In genomic region chr1:36481771-36482723, GRCh38 we compare ENCODE assay signal across 10 cellular contexts. TPM values are rescaled to one million over a fixed set of nuclear protein-coding genes. Genes with fewer than 3 reads are reported as not detected.
DNase-seq lines count a peak whose midpoint lies in the region; ATAC-seq and TF ChIP-seq lines count a peak whose summit lies in the region.
"Had no signal": no experiment of that assay in that cellular context is flagged by ENCODE, and none has a peak within 500 bp of the region (broad histone marks: within the 10 kb centered on the region; RNA-seq: fewer than 3 reads in every experiment).

No MANE protein-coding gene starts in this region.

- peak overlapping the region; percentile 4 for H3K27ac Mint-ChIP-seq in activated naive CD4-positive, alpha-beta T cell treated with anti-CD3 and anti-CD28 coated beads, Interleukin-2, amount 10 ng/mL, durations not matched to agents 7 days and 5 days
- H3K27ac Mint-ChIP-seq in activated naive CD8-positive, alpha-beta T cell, result no peak overlapping the region

- peaks cover 0 to 3% of the 10 kb centered on the region in 2 donors for H3K4me1 ChIP-seq in lung (ENCODE audit: control insufficient read depth in 2 of 2, insufficient read depth in 2 of 2, low read length in 2 of 2)

- peak; percentile 23 for DNase-seq in activated naive CD4-positive, alpha-beta T cell treated with anti-CD3 and anti-CD28 coated beads, Interleukin-2, amount 10 ng/mL, durations not matched to agents 7 days and 5 days
- no peak for DNase-seq in activated naive CD4-positive, alpha-beta T cell treated with anti-CD3 and anti-CD28 coated beads, Interleukin-2, amount 50 U/mL, for 16 hours
- DNase-seq in lung (ENCODE audit: low spot score) (no peak), T-helper 9 cell (no peak), cerebellar cortex (ENCODE audit: low spot score) (no peak)
- DNase-seq: effector CD8-positive, alpha-beta T cell; occipital lobe had no signal

- H3K27ac ChIP-seq in lung (ENCODE audit: low read depth in 1 of 2, low read length in 1 of 2) (peak overlapping the region in 1 of 2 donors; percentile 85), temporal lobe (ENCODE audit: low read depth, low read length) (peak overlapping the region; percentile 34)

- H3K9me3 Mint-ChIP-seq in activated naive CD4-positive, alpha-beta T cell treated with anti-CD3 and anti-CD28 coated beads, Interleukin-2, amount 10 ng/mL, durations not matched to agents 7 days and 5 days, result no peaks in the 10 kb centered on the region
- H3K9me3 Mint-ChIP-seq in activated naive CD8-positive, alpha-beta T cell (ENCODE audit: low read depth), result no peaks in the 10 kb centered on the region

- no peak for TF ChIP-seq CTCF in lung (IDR thresholded peaks at IDR 0.05; ENCODE audit: control extremely low read depth, extremely low read depth)

- H3K4me1 Mint-ChIP-seq in activated naive CD4-positive, alpha-beta T cell treated with anti-CD3 and anti-CD28 coated beads, Interleukin-2, amount 10 ng/mL, durations not matched to agents 7 days and 5 days, result peaks cover 13% of the 10 kb centered on the region
- peaks cover 7% of the 10 kb centered on the region for H3K4me1 Mint-ChIP-seq in activated naive CD8-positive, alpha-beta T cell (ENCODE audit: low read depth)

- H3K36me3 ChIP-seq in lung (ENCODE audit: control insufficient read depth in 2 of 2, insufficient read depth in 2 of 2, low read length in 2 of 2), result no peaks in the 10 kb centered on the region

- H3K9me3 ChIP-seq in lung (ENCODE audit: control insufficient read depth in 2 of 2, insufficient read depth in 1 of 2, low read length in 1 of 2), result no peaks in the 10 kb centered on the region

- H3K27me3 ChIP-seq in lung (ENCODE audit: control insufficient read depth, insufficient read depth), result no peaks in the 10 kb centered on the region

- WGBS in lung, 2 donors, result 6 to 15% methylated on average over 26 of the region's 26 CpGs

- no peak for ATAC-seq in lung (ENCODE audit: insufficient read depth, low FRiP score)
- no peak for ATAC-seq in GM21423 (IDR thresholded peaks at IDR 0.05; ENCODE audit: unreplicated experiment)

- H3K27me3 Mint-ChIP-seq in activated naive CD4-positive, alpha-beta T cell treated with anti-CD3 and anti-CD28 coated beads, Interleukin-2, amount 10 ng/mL, durations not matched to agents 7 days and 5 days, result peaks cover 42% of the 10 kb centered on the region
- H3K27me3 Mint-ChIP-seq in activated naive CD8-positive, alpha-beta T cell, result peaks cover 2% of the 10 kb centered on the region

- peak overlapping the region; percentile 34 for H3K4me3 ChIP-seq in lung

- no peaks in the 10 kb centered on the region for H3K36me3 Mint-ChIP-seq in activated naive CD4-positive, alpha-beta T cell treated with anti-CD3 and anti-CD28 coated beads, Interleukin-2, amount 10 ng/mL, durations not matched to agents 7 days and 5 days
- no peaks in the 10 kb centered on the region for H3K36me3 Mint-ChIP-seq in activated naive CD8-positive, alpha-beta T cell

- CTCF ChIA-PET in activated naive CD4-positive, alpha-beta T cell treated with anti-CD3 and anti-CD28 coated beads, Interleukin-2, amount 10 ng/mL, durations not matched to agents 7 days and 5 days (lab: Charles Lee), result no interaction called here

- peak overlapping the region; percentile 6 for H3K4me3 Mint-ChIP-seq in activated naive CD4-positive, alpha-beta T cell treated with anti-CD3 and anti-CD28 coated beads, Interleukin-2, amount 10 ng/mL, durations not matched to agents 7 days and 5 days
- H3K4me3 Mint-ChIP-seq in activated naive CD8-positive, alpha-beta T cell, result peak overlapping the region; percentile 56

RNA-seq across cellular contexts. Expression of gene CSF3R, which starts 0.7 kb away (rescaled TPM):
- total RNA-seq in lung, result 100 to 1,000 TPM; 129 to 234 TPM
- 100 to 1,000 TPM; 180 to 705 TPM for polyA plus RNA-seq in lung
- total RNA-seq in temporal lobe, result 2.0 TPM

RNA-seq across cellular contexts. Expression of gene MRPS15, which starts 17.9 kb away (rescaled TPM):
- total RNA-seq in lung (10 to 100 TPM; 30.7 to 76.6 TPM), temporal lobe (10.8 TPM)
- 100 to 1,000 TPM; 112 to 248 TPM for polyA plus RNA-seq in lung

RNA-seq across cellular contexts. Expression of gene OSCP1, which starts 31.8 kb away (rescaled TPM):
- total RNA-seq in lung, result 10 to 100 TPM; 28.6 to 31.4 TPM
- polyA plus RNA-seq in lung, result 10 to 100 TPM; 16.9 to 17.8 TPM
- total RNA-seq in temporal lobe, result 12.8 TPM

Comparison
In these comparisons a context has a peak if more than half of its experiments do, and no peak if none do; other contexts are left out.
1. RNA of gene CSF3R, which starts 0.7 kb away (total RNA-seq): 129 to 234 TPM in lung; 2.0 TPM in temporal lobe (single experiment); every median in the first group is over 10 times any median in the second.